Comparison of ENCODE assay signal across 26 cellular contexts in genomic region chr7:94848992-94849576, GRCh38. TPM values are rescaled to one million over a fixed set of nuclear protein-coding genes. Genes with fewer than 3 reads are reported as not detected.
"Had no signal": no experiment of that assay in that cellular context is flagged by ENCODE, and none has a peak within 500 bp of the region (broad histone marks: within the 10 kb centered on the region; RNA-seq: fewer than 3 reads in every experiment).

No MANE protein-coding gene starts in this region.

- H3K4me3 ChIP-seq: neural progenitor cell, ovary, psoas muscle, right lobe of liver, sigmoid colon, tibial artery, transverse colon, upper lobe of right lung, uterus had no signal

- H3K27me3 ChIP-seq: neural progenitor cell, neutrophil, ovary, right lobe of liver, sigmoid colon, tibial artery, transverse colon, upper lobe of right lung, uterus had no signal

- H3K36me3 Mint-ChIP-seq: stimulated activated memory B cell treated with anti-CD40 and anti-IgM and Interleukin-4, amounts not matched to agents 10 μg/mL and 1 μg/mL and 100 μg/mL, for 72 hours; type B pancreatic cell had no signal

- H3K4me3 Mint-ChIP-seq: naive thymus-derived CD4-positive, alpha-beta T cell; natural killer cell; nephron; neural progenitor cell; stimulated activated memory B cell treated with anti-CD40 and anti-IgM and Interleukin-4, amounts not matched to agents 10 μg/mL and 1 μg/mL and 100 μg/mL, for 72 hours; stimulated activated naive CD8-positive, alpha-beta T cell treated with anti-CD3 and anti-CD28 coated beads, Interleukin-15, Interleukin-2, amounts not matched to agents 100 ng/mL and 50 ng/mL, for 24 hours; type B pancreatic cell had no signal

- H3K4me1 ChIP-seq: neural progenitor cell, parathyroid adenoma, psoas muscle, right lobe of liver, sigmoid colon, tibial artery, transverse colon, upper lobe of right lung, uterus had no signal

- H3K9me3 ChIP-seq: neutrophil, ovary, psoas muscle, right lobe of liver, upper lobe of right lung had no signal

- DNase-seq: naive thymus-derived CD4-positive, alpha-beta T cell; natural killer cell; nucleus accumbens; ovary; psoas muscle; sigmoid colon; small intestine; stimulated activated CD4-positive, alpha-beta T cell treated with anti-CD3 and anti-CD28 coated beads, Interleukin-15, amount 100 ng/mL, for 24 hours; stimulated activated CD4-positive, alpha-beta T cell treated with anti-CD3 and anti-CD28 coated beads, Interleukin-2, amount 100 ng/mL, for 24 hours; stimulated activated CD4-positive, alpha-beta T cell treated with anti-CD3 and anti-CD28 coated beads, Interleukin-2, amount 100 ng/mL, for 48 hours; stimulated activated CD4-positive, alpha-beta T cell treated with anti-CD3 and anti-CD28 coated beads, Interleukin-4, amount 100 ng/mL, for 24 hours; stimulated activated naive CD4-positive, alpha-beta T cell; tibial artery; transverse colon; upper lobe of right lung; uterus had no signal

- H3K36me3 ChIP-seq: neural progenitor cell, neutrophil, ovary, right lobe of liver, sigmoid colon, tibial artery, transverse colon, upper lobe of right lung, uterus had no signal

- H3K4me1 Mint-ChIP-seq: naive thymus-derived CD4-positive, alpha-beta T cell; natural killer cell; nephron; neural progenitor cell; stimulated activated memory B cell treated with anti-CD40 and anti-IgM and Interleukin-4, amounts not matched to agents 10 μg/mL and 1 μg/mL and 100 μg/mL, for 72 hours had no signal

- H2AFZ ChIP-seq: neural progenitor cell, parathyroid adenoma had no signal

- H3K27ac Mint-ChIP-seq: naive thymus-derived CD4-positive, alpha-beta T cell; natural killer cell; nephron; neural progenitor cell; progenitor cell of endocrine pancreas; stimulated activated memory B cell treated with anti-CD40 and anti-IgM and Interleukin-4, amounts not matched to agents 10 μg/mL and 1 μg/mL and 100 μg/mL, for 72 hours; stimulated activated naive CD8-positive, alpha-beta T cell treated with anti-CD3 and anti-CD28 coated beads, Interleukin-15, Interleukin-2, amounts not matched to agents 100 ng/mL and 50 ng/mL, for 24 hours; type B pancreatic cell had no signal

- H3K27ac ChIP-seq: neural progenitor cell, neutrophil, ovary, parathyroid adenoma, psoas muscle, right lobe of liver, sigmoid colon, tibial artery, transverse colon, upper lobe of right lung, uterus had no signal

- H3K27me3 Mint-ChIP-seq: progenitor cell of endocrine pancreas; stimulated activated memory B cell treated with anti-CD40 and anti-IgM and Interleukin-4, amounts not matched to agents 10 μg/mL and 1 μg/mL and 100 μg/mL, for 72 hours; stimulated activated naive CD8-positive, alpha-beta T cell treated with anti-CD3 and anti-CD28 coated beads, Interleukin-15, Interleukin-2, amounts not matched to agents 100 ng/mL and 50 ng/mL, for 24 hours; type B pancreatic cell had no signal

- H3K9ac ChIP-seq: neural progenitor cell, parathyroid adenoma had no signal

- ATAC-seq: naive thymus-derived CD4-positive, alpha-beta T cell; natural killer cell; psoas muscle; right cardiac atrium; stimulated activated memory B cell treated with anti-CD40 and anti-IgM and Interleukin-4, amounts not matched to agents 10 μg/mL and 1 μg/mL and 100 μg/mL, for 72 hours; upper lobe of right lung had no signal

- H3K4me2 ChIP-seq: neural progenitor cell had no signal

RNA-seq across cellular contexts. Expression of gene PPP1R9A, which starts 58.3 kb away (rescaled TPM):
- polyA plus RNA-seq: naive thymus-derived CD4-positive, alpha-beta T cell had no signal
